Comparison of ENCODE assay signal across 33 cellular contexts in genomic region chr9:110591526-110591925, GRCh38. TPM values are rescaled to one million over a fixed set of nuclear protein-coding genes. Genes with fewer than 3 reads are reported as not detected.
DNase-seq lines count a peak whose midpoint lies in the region; ATAC-seq, FAIRE-seq and TF ChIP-seq lines count a peak whose summit lies in the region.
"Had no signal": no experiment of that assay in that cellular context is flagged by ENCODE, and none has a peak within 500 bp of the region (broad histone marks: within the 10 kb centered on the region; RNA-seq: fewer than 3 reads in every experiment).

No MANE protein-coding gene starts in this region.

- H3K79me2 ChIP-seq in mammary epithelial cell (ENCODE audit: insufficient read depth, low read length) (no peaks in the 10 kb centered on the region), astrocyte (ENCODE audit: insufficient read depth, low read length) (no peaks in the 10 kb centered on the region)

- H2AFZ ChIP-seq in mammary epithelial cell (ENCODE audit: low read depth, low read length) = no peak overlapping the region
- no peak overlapping the region for H2AFZ ChIP-seq in astrocyte (ENCODE audit: low read depth, low read length)

- H3K4me3 ChIP-seq in mammary epithelial cell (replicated peaks in 1 of 3; ENCODE audit: insufficient read depth in 1 of 3, low read depth in 2 of 3, low read length in 3 of 3) (no peak overlapping the region), breast epithelium (no peak overlapping the region), astrocyte (ENCODE audit: insufficient read depth, low read depth, low read length) (no peak overlapping the region), lower lobe of right lung (no peak overlapping the region)
- H3K4me3 ChIP-seq: dorsolateral prefrontal cortex, psoas muscle, sigmoid colon, vagina had no signal

- H3K36me3 Mint-ChIP-seq in astrocyte (ENCODE audit: low read depth, unreplicated experiment) = no peaks in the 10 kb centered on the region
- H3K36me3 Mint-ChIP-seq: CD4-positive, alpha-beta memory T cell; memory B cell had no signal

- no peak overlapping the region for H3K9ac ChIP-seq in mammary epithelial cell (ENCODE audit: insufficient read depth, low read length)
- no peak overlapping the region for H3K9ac ChIP-seq in astrocyte (ENCODE audit: low read length)

- no peak for ATAC-seq in lower lobe of right lung
- ATAC-seq: activated CD8-positive, alpha-beta T cell treated with anti-CD3 and anti-CD28 coated beads for 36 hours; left cardiac atrium; psoas muscle had no signal

- TF ChIP-seq CTCF in mammary epithelial cell (conservative IDR thresholded peaks at IDR 0.05 in 1 of 2, IDR thresholded peaks at IDR 0.05 in 1 of 2; ENCODE audit: extremely low read depth in 1 of 2, insufficient read depth in 1 of 2, low read depth in 1 of 2, low read length in 2 of 2) (no peak), breast epithelium (IDR thresholded peaks at IDR 0.05) (no peak), astrocyte (IDR thresholded peaks at IDR 0.05; ENCODE audit: insufficient read depth, low read depth, low read length) (no peak), lower lobe of right lung (IDR thresholded peaks at IDR 0.05) (no peak)

- H3K4me1 ChIP-seq in mammary epithelial cell (ENCODE audit: insufficient read depth, low read length) = peaks cover 10% of the 10 kb centered on the region
- H3K4me1 ChIP-seq in breast epithelium = no peaks in the 10 kb centered on the region
- H3K4me1 ChIP-seq in astrocyte (ENCODE audit: insufficient read depth, low read length) = no peaks in the 10 kb centered on the region
- H3K4me1 ChIP-seq in lower lobe of right lung = no peaks in the 10 kb centered on the region
- H3K4me1 ChIP-seq: psoas muscle, sigmoid colon, vagina had no signal

- no peak overlapping the region for H3K27ac Mint-ChIP-seq in astrocyte (ENCODE audit: unreplicated experiment)
- H3K27ac Mint-ChIP-seq: activated CD8-positive, alpha-beta T cell treated with anti-CD3 and anti-CD28 coated beads for 36 hours; activated naive CD8-positive, alpha-beta T cell; activated T-helper 2 cell treated with anti-CD3 and anti-CD28 coated beads, Interferon-gamma antibody, Interleukin-2, Interleukin-4, amounts not matched to agents 10 μg/mL and 5 μg/mL and 100 μg/mL, durations not matched to agents 14 hours and 24 hours and 36 hours; CD4-positive, alpha-beta memory T cell; memory B cell; T-helper 1 cell treated with Interleukin-12 subunit alpha and Interleukin-12 subunit beta and Interleukin-4 antibody, amounts not matched to agents 30 μg/mL and 1 μg/mL, for 36 hours had no signal

- CTCF ChIA-PET in mammary epithelial cell (lab: Charles Lee; ENCODE audit: low non-redundant PET) = no interaction called here

- H4K20me1 ChIP-seq in mammary epithelial cell (ENCODE audit: insufficient read depth, low read length) = no peaks in the 10 kb centered on the region
- H4K20me1 ChIP-seq in astrocyte (ENCODE audit: insufficient read depth, low read length) = no peaks in the 10 kb centered on the region

- WGBS in mammary epithelial cell (ENCODE audit: low coverage, missing lambda C conversion rate) = 13% methylated on average over 1 of the region's 1 CpG

- H3K9me3 ChIP-seq in mammary epithelial cell (replicated peaks; ENCODE audit: insufficient read depth, low read length) = peaks cover 2% of the 10 kb centered on the region
- no peaks in the 10 kb centered on the region for H3K9me3 ChIP-seq in breast epithelium
- H3K9me3 ChIP-seq in astrocyte (ENCODE audit: insufficient read depth, low read depth, low read length) = no peaks in the 10 kb centered on the region
- H3K9me3 ChIP-seq in lower lobe of right lung = no peaks in the 10 kb centered on the region
- H3K9me3 ChIP-seq: psoas muscle, sigmoid colon, vagina had no signal

- no peaks in the 10 kb centered on the region for H3K27me3 ChIP-seq in mammary epithelial cell (ENCODE audit: insufficient read depth, low read length)
- H3K27me3 ChIP-seq in breast epithelium = no peaks in the 10 kb centered on the region
- no peaks in the 10 kb centered on the region for H3K27me3 ChIP-seq in astrocyte (ENCODE audit: insufficient read depth, low read length)
- H3K27me3 ChIP-seq in lower lobe of right lung (ENCODE audit: low read depth) = no peaks in the 10 kb centered on the region
- H3K27me3 ChIP-seq: dorsolateral prefrontal cortex, sigmoid colon, vagina had no signal

- peaks cover 9% of the 10 kb centered on the region for H3K9me3 Mint-ChIP-seq in astrocyte (ENCODE audit: unreplicated experiment)
- H3K9me3 Mint-ChIP-seq: T-helper 1 cell treated with Interleukin-12 subunit alpha and Interleukin-12 subunit beta and Interleukin-4 antibody, amounts not matched to agents 30 μg/mL and 1 μg/mL, for 36 hours had no signal

- H3K4me2 ChIP-seq in mammary epithelial cell (ENCODE audit: insufficient read depth, low read depth, low read length) (no peak overlapping the region), astrocyte (ENCODE audit: low read length) (peak overlapping the region; percentile 20)

- H3K4me1 Mint-ChIP-seq in astrocyte (ENCODE audit: low read depth, unreplicated experiment) = peaks cover 15% of the 10 kb centered on the region
- H3K4me1 Mint-ChIP-seq: CD4-positive, alpha-beta memory T cell; memory B cell had no signal

- no peak for FAIRE-seq in astrocyte (lab: Jason Lieb, UNC)
- FAIRE-seq: endothelial cell of umbilical vein had no signal

- intact Hi-C loops in mammary epithelial cell (cut with micrococcal nuclease) (loop anchor here (1.0 kb wide), 1 partner anchor 10 kb away; no protein-coding TSS in a partner anchor), breast epithelium (cut with DNase I; ENCODE audit: low total_unique reads) (no loop called here), lower lobe of right lung (cut with DNase I) (no loop called here)

- in situ Hi-C loops in mammary epithelial cell (cut with MboI; ENCODE audit: low sequenced_read_pairs in 2 of 2) = no loop called here

- no TSS peak for BruUV-seq in mammary epithelial cell (replicated peaks; lab: Mats Ljungman, UMichigan)

- DNase-seq in mammary epithelial cell (peak; percentile 43), breast epithelium (ENCODE audit: low spot score in 2 of 2) (no peak), astrocyte (ENCODE audit: low read depth) (peak; percentile 27), islet precursor cell (peak; percentile 88), DMS 273 (lab: John Stamatoyannopoulos, UW; ENCODE audit: unreplicated experiment) (no peak), anterior cingulate cortex (lab: John Stamatoyannopoulos, UW) (no peak), amniotic stem cell (lab: John Stamatoyannopoulos, UW) (no peak), lower lobe of right lung (no peak)
- DNase-seq: activated CD4-positive, CD25-positive, alpha-beta regulatory T cell treated with anti-CD3 and anti-CD28 coated beads, Interleukin-2, amount 50 U/mL, for 72 hours; activated CD8-positive, alpha-beta T cell treated with anti-CD3 and anti-CD28 coated beads for 36 hours; CD4-positive, alpha-beta memory T cell; dorsolateral prefrontal cortex; head of caudate nucleus; Karpas-422; left cardiac atrium; NCI-H1436 treated with DMSO at 0.1 percent for 48 hours; NCI-H446; NCI-H774; nucleus accumbens; psoas muscle; RPMI8226; sigmoid colon; stimulated activated CD4-positive, alpha-beta T cell treated with anti-CD3 and anti-CD28 coated beads, Interleukin-4, amount 100 ng/mL, for 4 hours; stimulated activated naive CD4-positive, alpha-beta T cell had no signal

- H3K36me3 ChIP-seq in mammary epithelial cell (ENCODE audit: insufficient read depth, low read length) = no peaks in the 10 kb centered on the region
- no peaks in the 10 kb centered on the region for H3K36me3 ChIP-seq in breast epithelium
- no peaks in the 10 kb centered on the region for H3K36me3 ChIP-seq in astrocyte (ENCODE audit: insufficient read depth, low read length)
- H3K36me3 ChIP-seq in lower lobe of right lung = no peaks in the 10 kb centered on the region
- H3K36me3 ChIP-seq: sigmoid colon, vagina had no signal

- H3K27ac ChIP-seq in mammary epithelial cell (ENCODE audit: insufficient read depth, low read depth, low read length) (no peak overlapping the region), breast epithelium (no peak overlapping the region), astrocyte (ENCODE audit: low read depth, low read length) (no peak overlapping the region), lower lobe of right lung (no peak overlapping the region)
- H3K27ac ChIP-seq: 22Rv1, dorsolateral prefrontal cortex, HL-60, psoas muscle, sigmoid colon, vagina had no signal

- dilution Hi-C loops in mammary epithelial cell (cut with HindIII; ENCODE audit: low sequenced_read_pairs) = no loop called here

- H3K4me3 Mint-ChIP-seq in astrocyte (ENCODE audit: unreplicated experiment) = no peak overlapping the region
- H3K4me3 Mint-ChIP-seq: activated CD8-positive, alpha-beta T cell treated with anti-CD3 and anti-CD28 coated beads for 36 hours; activated naive CD8-positive, alpha-beta T cell; CD4-positive, alpha-beta memory T cell; memory B cell; T-helper 1 cell treated with Interleukin-12 subunit alpha and Interleukin-12 subunit beta and Interleukin-4 antibody, amounts not matched to agents 30 μg/mL and 1 μg/mL, for 36 hours had no signal

- TF ChIP-seq POLR2A in breast epithelium (IDR thresholded peaks at IDR 0.05) = no peak

- no peaks in the 10 kb centered on the region for H3K27me3 Mint-ChIP-seq in astrocyte (ENCODE audit: low read depth, unreplicated experiment)
- H3K27me3 Mint-ChIP-seq: activated CD8-positive, alpha-beta T cell treated with anti-CD3 and anti-CD28 coated beads for 36 hours; CD4-positive, alpha-beta memory T cell had no signal

RNA-seq across cellular contexts. Expression of gene SVEP1, which starts 12.0 kb away (rescaled TPM):
- total RNA-seq in mammary epithelial cell (10 to 100 TPM in 1 of 2 donors, 1 to 10 TPM in 1; 4.5 to 29.8 TPM), breast epithelium (100 to 1,000 TPM in 1 of 3 donors, 10 to 100 TPM in 2; 54.6 to 158 (median 99.0) TPM), astrocyte (1.1 and 1.5 TPM in 2 replicates), lower lobe of right lung (55.9 TPM)
- 1.2 TPM for polyA plus RNA-seq in mammary epithelial cell
- polyA minus RNA-seq in mammary epithelial cell = 8.5 TPM
- total RNA-seq: activated CD8-positive, alpha-beta T cell treated with anti-CD3 and anti-CD28 coated beads for 36 hours; activated T-helper 2 cell treated with anti-CD3 and anti-CD28 coated beads, Interferon-gamma antibody, Interleukin-2, Interleukin-4, amounts not matched to agents 10 μg/mL and 5 μg/mL and 100 μg/mL, durations not matched to agents 14 hours and 24 hours and 36 hours; CD4-positive, alpha-beta memory T cell; SK-MEL-5 had no signal
- polyA plus RNA-seq: CD4-positive, alpha-beta memory T cell had no signal

Comparison
In these comparisons a context has a peak if more than half of its experiments do, and no peak if none do; other contexts are left out.
1. DNase-seq: peak in mammary epithelial cell (single experiment), astrocyte (single experiment) and islet precursor cell (single experiment); none in breast epithelium (0 of 2), DMS 273 (single experiment), anterior cingulate cortex (0 of 58), amniotic stem cell (single experiment) and lower lobe of right lung (single experiment).